In genomic region chr6:7163661-7164071, GRCh38 we compare ENCODE assay signal across 28 cellular contexts. TPM values are rescaled to one million over a fixed set of nuclear protein-coding genes. Genes with fewer than 3 reads are reported as not detected.
A peak's percentile ranks its signal among the peaks of the same experiment; 100 is the strongest.
DNase-seq lines count a peak whose midpoint lies in the region; ATAC-seq, FAIRE-seq and TF ChIP-seq lines count a peak whose summit lies in the region.
"Had no signal": no experiment of that assay in that cellular context is flagged by ENCODE, and none has a peak within 500 bp of the region (broad histone marks: within the 10 kb centered on the region; RNA-seq: fewer than 3 reads in every experiment).

No MANE protein-coding gene starts in this region.

- peak overlapping the region; percentile 75 for H3K4me2 ChIP-seq in BLaER1

- peaks cover 73% of the 10 kb centered on the region for H3K4me1 Mint-ChIP-seq in progenitor cell of endocrine pancreas (ENCODE audit: low read depth)

- H3K36me3 ChIP-seq in BLaER1 = peaks cover 27% of the 10 kb centered on the region; the same call in 1 of the 2 replicates
- H3K36me3 ChIP-seq: vagina had no signal

- H3K27me3 ChIP-seq in BLaER1 (no peaks in the 10 kb centered on the region), HL-60 (ENCODE audit: insufficient read depth, poor library complexity, severe bottlenecking) (no peaks in the 10 kb centered on the region)
- H3K27me3 ChIP-seq: vagina had no signal

- no peak for ATAC-seq in HG03159 (IDR thresholded peaks at IDR 0.05; ENCODE audit: unreplicated experiment)
- ATAC-seq: activated CD4-positive, alpha-beta T cell treated with anti-CD3 and anti-CD28 coated beads for 36 hours had no signal

- H3K9ac ChIP-seq in BLaER1 = no peak overlapping the region

- H3K27me3 Mint-ChIP-seq in progenitor cell of endocrine pancreas = no peaks in the 10 kb centered on the region
- H3K27me3 Mint-ChIP-seq: activated CD4-positive, alpha-beta T cell treated with anti-CD3 and anti-CD28 coated beads for 36 hours had no signal

- H4K20me1 ChIP-seq in BLaER1 = peaks cover 100% of the 10 kb centered on the region

- H3K4me1 ChIP-seq in BLaER1 = peaks cover 88% of the 10 kb centered on the region

- no peak for FAIRE-seq in D721Med (lab: Jason Lieb, UNC)
- FAIRE-seq: endometrium, GM12891, H1, keratinocyte had no signal

- TF ChIP-seq CTCF in HL-60 (IDR thresholded peaks at IDR 0.05; ENCODE audit: insufficient read depth, low read length) = no peak
- TF ChIP-seq CTCF in progenitor cell of endocrine pancreas (IDR thresholded peaks at IDR 0.05; ENCODE audit: unreplicated experiment) = no peak
- TF ChIP-seq CTCF in D721Med (IDR thresholded peaks at IDR 0.05; ENCODE audit: insufficient read depth, missing control alignments) = no peak

- H3K27ac ChIP-seq in BLaER1 (no peak overlapping the region), HL-60 (replicated peaks) (peak overlapping the region; percentile 77)
- H3K27ac ChIP-seq: coronary artery, vagina had no signal

- H3K27ac Mint-ChIP-seq in progenitor cell of endocrine pancreas = peak overlapping the region; percentile 59
- H3K27ac Mint-ChIP-seq: activated CD4-positive, alpha-beta T cell treated with anti-CD3 and anti-CD28 coated beads for 36 hours had no signal

- H3K36me3 Mint-ChIP-seq in progenitor cell of endocrine pancreas (ENCODE audit: insufficient read depth) = peaks cover 2% of the 10 kb centered on the region

- H3K9me3 ChIP-seq in BLaER1 = 0 out of 2 replicates have a peak, but pooled peaks cover 4% of the 10 kb centered on the region
- H3K9me3 ChIP-seq: vagina had no signal

- no peak overlapping the region for H3K4me3 Mint-ChIP-seq in progenitor cell of endocrine pancreas (ENCODE audit: low read depth)
- H3K4me3 Mint-ChIP-seq: activated CD4-positive, alpha-beta T cell treated with anti-CD3 and anti-CD28 coated beads for 36 hours; neural crest cell had no signal

- H3K4me3 ChIP-seq in BLaER1 (no peak overlapping the region), HL-60 (replicated peaks; ENCODE audit: insufficient read depth, low read length) (no peak overlapping the region)
- H3K4me3 ChIP-seq: coronary artery, skin epidermis, vagina had no signal

- DNase-seq in HL-60 (ENCODE audit: low read depth in 1 of 2, low spot score in 1 of 2) (peak in 1 of 2 experiments; percentile 18), dermis blood vessel endothelial cell (peak; percentile 17), progenitor cell of endocrine pancreas (ENCODE audit: low spot score, unreplicated experiment) (no peak), OCI-M2 (lab: John Stamatoyannopoulos, UW; ENCODE audit: unreplicated experiment) (no peak), NCI-H2107 (lab: John Stamatoyannopoulos, UW) (no peak), D721Med (ENCODE audit: insufficient read length, low spot score) (no peak)
- DNase-seq: activated CD4-positive, alpha-beta T cell treated with anti-CD3 and anti-CD28 coated beads for 36 hours; activated naive CD4-positive, alpha-beta T cell treated with Interleukin-2 at 50 U/mL for 16 hours; activated T-cell treated with anti-CD3 and anti-CD28 coated beads, Interleukin-2, amount 50 U/mL, for 48 hours; amniotic stem cell; Kasumi-1; NCI-H1105; NCI-H2029 treated with DMSO at 0.1 percent for 48 hours; NCI-H226; NCI-H82; OCI-M1; SHP77; T-helper 1 cell had no signal

- no peaks in the 10 kb centered on the region for H3K9me3 Mint-ChIP-seq in progenitor cell of endocrine pancreas (ENCODE audit: low read depth)
- H3K9me3 Mint-ChIP-seq: neural crest cell had no signal

RNA-seq across cellular contexts. Expression of gene RREB1, which starts 55.9 kb away (rescaled TPM):
- total RNA-seq in dermis blood vessel endothelial cell (20.6 and 28.9 TPM in 2 replicates), progenitor cell of endocrine pancreas (67.2 and 71.7 TPM in 2 replicates)
